ENCODE assay signal across 9 cellular contexts in the genomic region with DNA sequence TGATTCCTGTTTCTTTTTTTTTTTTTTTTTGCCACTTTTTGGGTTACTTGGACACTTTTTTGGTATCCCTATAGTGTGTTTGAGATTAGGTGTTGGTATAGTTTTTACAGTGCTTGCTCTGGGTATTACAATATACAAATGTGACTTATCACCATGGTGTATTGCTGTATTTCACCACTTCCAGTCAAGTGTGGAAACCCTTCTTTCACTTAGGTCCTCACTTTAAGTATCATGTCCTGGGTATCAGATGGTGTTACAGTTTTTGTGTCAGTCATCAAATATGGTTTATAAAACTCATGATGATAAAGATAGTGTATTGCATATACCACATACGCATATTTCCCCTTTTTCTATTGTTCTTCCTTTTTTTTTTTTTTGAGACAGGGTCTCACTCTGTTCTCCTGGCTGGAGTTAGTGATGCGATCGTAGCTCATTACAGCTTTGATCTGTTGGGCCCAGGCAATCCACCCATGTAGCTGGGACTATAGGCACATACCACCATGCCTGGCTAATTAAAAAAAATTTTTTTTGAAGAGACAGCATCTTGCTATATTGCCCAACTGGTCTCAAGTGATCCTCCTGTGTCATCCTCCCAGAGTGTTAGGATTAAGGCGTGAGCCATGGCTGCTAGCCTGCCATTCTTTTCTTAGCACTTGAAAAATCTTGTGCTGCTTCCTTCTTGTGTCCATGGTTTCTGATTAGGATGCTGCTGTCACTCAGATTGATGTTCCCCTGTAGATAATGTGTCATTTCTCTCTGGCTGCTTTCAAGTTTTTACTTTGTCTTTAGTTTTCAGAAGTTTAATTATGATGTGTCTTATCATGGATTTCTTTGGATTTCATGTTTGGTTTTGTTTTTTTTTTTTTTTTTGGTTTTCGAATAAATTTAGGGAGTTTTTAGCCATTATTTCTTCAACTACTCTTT. TPM values are rescaled to one million over a fixed set of nuclear protein-coding genes. Genes with fewer than 3 reads are reported as not detected.
DNase-seq lines count a peak whose midpoint lies in the region; ATAC-seq, FAIRE-seq and TF ChIP-seq lines count a peak whose summit lies in the region.
"Had no signal": no experiment of that assay in that cellular context is flagged by ENCODE, and none has a peak within 500 bp of the region (broad histone marks: within the 10 kb centered on the region; RNA-seq: fewer than 3 reads in every experiment).

No MANE protein-coding gene starts in this region.

- H3K4me1 ChIP-seq in GM12878 (ENCODE audit: control insufficient read depth, insufficient read depth, low read length) = no peaks in the 10 kb centered on the region; the same call in 1 of the 2 replicates

- no peaks in the 10 kb centered on the region for H4K20me1 ChIP-seq in GM12878 (ENCODE audit: control insufficient read depth, insufficient read depth)

- WGBS in GM12878 (ENCODE audit: insufficient coverage, insufficient replicate concordance, low lambda C conversion rate, missing lambda C conversion rate) = 89% methylated on average over 5 of the region's 5 CpGs

- TF ChIP-seq RAD21 in GM12878 (IDR thresholded peaks at IDR 0.05; ENCODE audit: insufficient read depth, low read depth, low read length) = no peak

- H3K27ac ChIP-seq in GM12878 (ENCODE audit: control insufficient read depth, insufficient read depth) = no peak overlapping the region

- POLR2A ChIA-PET in activated CD4-positive, alpha-beta T cell treated with anti-CD3 and anti-CD28 coated beads, Interleukin-2, amount 10 ng/mL, durations not matched to agents 7 days and 5 days (lab: Charles Lee) = no interaction called here
- POLR2A ChIA-PET in GM12878 (lab: Charles Lee) = no interaction called here

- in situ Hi-C loops in GM12878 (cut with MboI) = no loop called here

- H3K36me3 Mint-ChIP-seq in activated CD4-positive, alpha-beta T cell treated with anti-CD3 and anti-CD28 coated beads, Interleukin-2, amount 10 ng/mL, durations not matched to agents 7 days and 5 days (ENCODE audit: low read depth) = peaks cover 43% of the 10 kb centered on the region
- peaks cover 32% of the 10 kb centered on the region for H3K36me3 Mint-ChIP-seq in progenitor cell of endocrine pancreas (ENCODE audit: insufficient read depth)

- H3K9me3 Mint-ChIP-seq in activated CD4-positive, alpha-beta T cell treated with anti-CD3 and anti-CD28 coated beads, Interleukin-2, amount 10 ng/mL, durations not matched to agents 7 days and 5 days = peaks cover 24% of the 10 kb centered on the region
- peaks cover 30% of the 10 kb centered on the region for H3K9me3 Mint-ChIP-seq in progenitor cell of endocrine pancreas (ENCODE audit: low read depth)

- no peak for DNase-seq in activated CD4-positive, alpha-beta T cell treated with anti-CD3 and anti-CD28 coated beads, Interleukin-2, amount 10 ng/mL, durations not matched to agents 7 days and 5 days
- no peak for DNase-seq in activated CD4-positive, alpha-beta T cell treated with anti-CD3 and anti-CD28 coated beads, Interleukin-2, amount 50 U/mL, for 4 hours
- DNase-seq in NOMO-1 treated with dmso at 0.1 percent for 144 hours (lab: John Stamatoyannopoulos, UW; ENCODE audit: unreplicated experiment) (peak; percentile 8), GM12878 (ENCODE audit: low read depth, low spot score) (no peak), progenitor cell of endocrine pancreas (ENCODE audit: low spot score, unreplicated experiment) (no peak), NCI-H226 (no peak), NCI-H1105 (lab: John Stamatoyannopoulos, UW) (no peak)
- DNase-seq: RPMI8226 had no signal

- no TSS peak for BruUV-seq in GM12878 (replicated peaks; lab: Mats Ljungman, UMichigan)

- intact Hi-C loops in GM12878 (cut with micrococcal nuclease; ENCODE audit: unreplicated experiment) = no loop called here

- H3K4me1 Mint-ChIP-seq in activated CD4-positive, alpha-beta T cell treated with anti-CD3 and anti-CD28 coated beads, Interleukin-2, amount 10 ng/mL, durations not matched to agents 7 days and 5 days = peaks cover 48% of the 10 kb centered on the region
- peaks cover 9% of the 10 kb centered on the region for H3K4me1 Mint-ChIP-seq in progenitor cell of endocrine pancreas (ENCODE audit: low read depth)

- no peak for TF ChIP-seq CTCF in GM12878 (IDR thresholded peaks at IDR 0.05 in 2 of 3, conservative IDR thresholded peaks at IDR 0.05 in 1 of 3; ENCODE audit: control insufficient read depth in 2 of 3, extremely low read depth in 1 of 3, insufficient read depth in 1 of 3, low read depth in 3 of 3, low read length in 3 of 3)
- TF ChIP-seq CTCF in progenitor cell of endocrine pancreas (IDR thresholded peaks at IDR 0.05; ENCODE audit: unreplicated experiment) = no peak

- TF ChIP-seq POLR2A in GM12878 (IDR thresholded peaks at IDR 0.05; ENCODE audit: low read depth, low read length) = no peak

- no peak overlapping the region for H2AFZ ChIP-seq in GM12878 (ENCODE audit: control insufficient read depth, low read depth, low read length)

- SMC1A ChIA-PET in GM12878 (lab: Charles Lee; ENCODE audit: uncharacterized antibody, unreplicated experiment) = no interaction called here

- CTCF ChIA-PET in activated CD4-positive, alpha-beta T cell treated with anti-CD3 and anti-CD28 coated beads, Interleukin-2, amount 10 ng/mL, durations not matched to agents 7 days and 5 days (lab: Charles Lee) = no interaction called here
- CTCF ChIA-PET in GM12878 (lab: Yijun Ruan, JAX) = no interaction called here

- no peaks in the 10 kb centered on the region for H3K27me3 ChIP-seq in GM12878 (replicated peaks in 1 of 2; ENCODE audit: control insufficient read depth in 2 of 2, insufficient read depth in 2 of 2, low read length in 1 of 2)

- H3K27ac Mint-ChIP-seq in activated CD4-positive, alpha-beta T cell treated with anti-CD3 and anti-CD28 coated beads, Interleukin-2, amount 10 ng/mL, durations not matched to agents 7 days and 5 days = peak overlapping the region; percentile 95
- H3K27ac Mint-ChIP-seq in progenitor cell of endocrine pancreas = peak overlapping the region; percentile 74

- H3K27me3 Mint-ChIP-seq in activated CD4-positive, alpha-beta T cell treated with anti-CD3 and anti-CD28 coated beads, Interleukin-2, amount 10 ng/mL, durations not matched to agents 7 days and 5 days = peaks cover 9% of the 10 kb centered on the region
- peaks cover 15% of the 10 kb centered on the region for H3K27me3 Mint-ChIP-seq in progenitor cell of endocrine pancreas

- ATAC-seq in GM12878 (no peak), HG02763 (IDR thresholded peaks at IDR 0.05; ENCODE audit: unreplicated experiment) (no peak)

- H3K4me3 Mint-ChIP-seq in activated CD4-positive, alpha-beta T cell treated with anti-CD3 and anti-CD28 coated beads, Interleukin-2, amount 10 ng/mL, durations not matched to agents 7 days and 5 days = peak overlapping the region; percentile 85
- H3K4me3 Mint-ChIP-seq in progenitor cell of endocrine pancreas (ENCODE audit: low read depth) = peak overlapping the region; percentile 88

- H3K79me2 ChIP-seq in GM12878 (ENCODE audit: control insufficient read depth, insufficient read depth, low read length) = peaks cover 34% of the 10 kb centered on the region

- H3K4me3 ChIP-seq in GM12878 = peak overlapping the region; percentile 80; the same call in 1 of the 2 replicates

- H3K36me3 ChIP-seq in GM12878 (ENCODE audit: control insufficient read depth in 2 of 2, insufficient read depth in 2 of 2, low read length in 1 of 2) = no peaks in the 10 kb centered on the region

- no peak overlapping the region for H3K9ac ChIP-seq in GM12878 (ENCODE audit: control insufficient read depth, insufficient read depth, low read length)

- RAD21 ChIA-PET in GM12878 (lab: Charles Lee; ENCODE audit: unreplicated experiment) = interaction anchor here (0.6 kb wide), 1 partner anchor 147 kb away, joined by 3 read pairs; no protein-coding TSS in a partner anchor

- peak overlapping the region; percentile 70 for H3K4me2 ChIP-seq in GM12878 (ENCODE audit: control insufficient read depth, insufficient read depth)

- no peak for TF ChIP-seq EP300 in GM12878 (IDR thresholded peaks at IDR 0.05; ENCODE audit: borderline replicate concordance in 1 of 2, control insufficient read depth in 1 of 2, low read depth in 2 of 2, low read length in 2 of 2)

- peak; percentile 76 for FAIRE-seq in GM12878 (lab: Jason Lieb, UNC)

- no peaks in the 10 kb centered on the region; the same call in none of the 3 replicates for H3K9me3 ChIP-seq in GM12878 (replicated peaks; ENCODE audit: control insufficient read depth, insufficient read depth, low read length)

TF ChIP-seq in GM12878, 131 proteins besides CTCF, POLR2A, EP300 and RAD21 (continues in another document):
- no peak for TF ChIP-seq TCF7 (IDR thresholded peaks at IDR 0.05; ENCODE audit: borderline replicate concordance)
- TF ChIP-seq, protein P1, sequence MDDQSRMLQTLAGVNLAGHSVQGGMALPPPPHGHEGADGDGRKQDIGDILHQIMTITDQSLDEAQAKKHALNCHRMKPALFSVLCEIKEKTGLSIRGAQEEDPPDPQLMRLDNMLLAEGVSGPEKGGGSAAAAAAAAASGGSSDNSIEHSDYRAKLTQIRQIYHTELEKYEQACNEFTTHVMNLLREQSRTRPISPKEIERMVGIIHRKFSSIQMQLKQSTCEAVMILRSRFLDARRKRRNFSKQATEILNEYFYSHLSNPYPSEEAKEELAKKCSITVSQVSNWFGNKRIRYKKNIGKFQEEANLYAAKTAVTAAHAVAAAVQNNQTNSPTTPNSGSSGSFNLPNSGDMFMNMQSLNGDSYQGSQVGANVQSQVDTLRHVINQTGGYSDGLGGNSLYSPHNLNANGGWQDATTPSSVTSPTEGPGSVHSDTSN (IDR thresholded peaks at IDR 0.05; ENCODE audit: insufficient replicate concordance, low read depth, low read length) = peak; percentile 35

RNA-seq across cellular contexts. Expression of gene ATP9B, which starts 2.1 kb away (rescaled TPM):
- 10 to 100 TPM; 29.8 to 30.5 TPM for total RNA-seq in activated CD4-positive, alpha-beta T cell treated with anti-CD3 and anti-CD28 coated beads, Interleukin-2, amount 10 ng/mL, durations not matched to agents 7 days and 5 days
- total RNA-seq in GM12878 (2013; cell fraction: nucleolus; rRNA removed) = 228 and 238 TPM in 2 replicates
- 16.2 and 17.0 TPM in 2 replicates for total RNA-seq in GM12878 (2014; rRNA removed)
- total RNA-seq in GM12878 (2014; rRNA removed; fragmentation: Illumina TruSeq; extraction: Trizol) = 14.9 and 17.7 TPM in 2 replicates
- total RNA-seq in GM12878 (2021) = 15.5 and 17.7 TPM in 2 replicates
- 6.6 TPM for polyA plus RNA-seq in GM12878 (2011; ENCODE audit: low read depth)
- 18.8 and 20.7 TPM in 2 replicates for polyA plus RNA-seq in GM12878 (2011; rRNA removed)
- polyA plus RNA-seq in GM12878 (2011; cell fraction: cytosol; rRNA removed) = 16.4 and 20.4 TPM in 2 replicates
- 44.6 and 54.6 TPM in 2 replicates for polyA plus RNA-seq in GM12878 (2011; cell fraction: nucleus; rRNA removed)
- 8.1 and 11.9 TPM in 2 replicates for polyA plus RNA-seq in GM12878 (2012)
- polyA plus RNA-seq in GM12878 (2014; fragmentation: Illumina TruSeq; extraction: Trizol) = 10.6 and 11.1 TPM in 2 replicates
- polyA plus RNA-seq in GM12878 (2014; fragmentation: Nextera tagmentation; extraction: Ambion mirVana) = 1 to 10 TPM in 1 of 2 experiments, under 1 TPM in 1; 0.74 to 1.1 TPM
- 13.0 and 15.1 TPM in 2 replicates for polyA plus RNA-seq in GM12878 (2014; rRNA removed)
- 10 to 100 TPM; 11.7 to 12.7 TPM for polyA plus RNA-seq in GM12878 (2016; fragmentation: Nextera tagmentation; extraction: Ambion mirVana)
- 67.8 and 90.8 TPM in 2 replicates for polyA minus RNA-seq in GM12878 (2011; rRNA and poly(A)+ RNA removed)
- 9.2 and 13.3 TPM in 2 replicates for polyA minus RNA-seq in GM12878 (2011; cell fraction: cytosol; rRNA and poly(A)+ RNA removed)
- 104 and 178 TPM in 2 replicates for polyA minus RNA-seq in GM12878 (2011; cell fraction: nucleus; rRNA and poly(A)+ RNA removed)
- total RNA-seq in progenitor cell of endocrine pancreas = 45.3 and 49.9 TPM in 2 replicates
